In the genomic region with DNA sequence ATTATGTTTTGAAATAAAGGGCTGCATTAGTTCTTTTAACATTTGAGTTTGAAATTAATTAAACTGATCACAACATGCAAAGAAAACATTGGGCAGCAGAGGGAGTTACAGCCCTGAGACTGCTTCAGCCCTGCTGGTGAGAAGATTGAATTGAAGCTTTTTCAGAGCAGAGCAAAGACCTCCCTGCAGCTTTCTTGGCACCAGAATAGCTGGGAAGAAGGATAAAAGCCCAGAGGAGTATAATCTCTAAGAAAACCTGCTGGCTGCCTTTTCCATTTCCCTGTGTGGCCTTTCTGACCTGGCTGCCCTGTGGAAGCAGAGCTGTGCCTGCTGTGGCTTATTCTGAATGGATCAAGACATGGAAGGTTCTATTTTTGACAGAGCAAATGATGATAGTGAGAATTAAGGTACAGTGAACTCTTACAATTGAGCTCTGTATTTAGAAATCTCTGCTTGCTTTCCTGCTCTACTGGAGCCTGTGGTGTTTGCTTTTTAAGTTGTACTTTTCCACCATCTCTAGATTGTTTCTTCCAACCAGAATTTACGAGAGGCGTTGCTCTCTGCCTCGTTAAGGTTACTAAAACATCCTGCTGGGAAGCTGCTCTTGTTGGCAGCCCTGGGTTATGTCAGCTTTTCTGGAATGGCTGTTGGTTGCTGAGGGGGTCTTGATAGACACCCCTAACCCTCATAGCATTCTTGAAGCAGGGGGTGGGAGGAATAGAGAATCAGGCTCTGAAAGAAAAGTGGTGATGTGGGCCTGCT, we compare ENCODE assay signal across 8 cellular contexts. TPM values are rescaled to one million over a fixed set of nuclear protein-coding genes. Genes with fewer than 3 reads are reported as not detected.
DNase-seq lines count a peak whose midpoint lies in the region; ATAC-seq, FAIRE-seq and TF ChIP-seq lines count a peak whose summit lies in the region.

No MANE protein-coding gene starts in this region.

- no peaks in the 10 kb centered on the region for H3K9me3 ChIP-seq in K562 (replicated peaks; ENCODE audit: control insufficient read depth, insufficient read depth, low read depth, low read length)
- H3K9me3 ChIP-seq in gastrocnemius medialis: no peaks in the 10 kb centered on the region

- no peak overlapping the region for H3K4me2 ChIP-seq in K562 (ENCODE audit: insufficient read depth, low read length)

- H4K20me1 ChIP-seq in K562 (replicated peaks; ENCODE audit: control insufficient read depth, insufficient read depth, low read length): no peaks in the 10 kb centered on the region

- DNase-seq in Caki2 (ENCODE audit: low read depth) (peak; percentile 47), HEK293T (ENCODE audit: extremely low spot score) (peak; percentile 81), NCI-H82 (lab: John Stamatoyannopoulos, UW) (peak; percentile 87), K562 (ENCODE audit: extremely low read depth in 1 of 4, low spot score in 3 of 4) (peak; percentile 56 to 71 (median 68)), hypothalamus (lab: John Stamatoyannopoulos, UW) (peak in 29 of 51 donors; percentile 4 to 79 (median 42)), gastrocnemius medialis (no peak)

- POLR2A ChIA-PET in HEK293T (lab: Yijun Ruan, JAX) (interaction anchor here (0.6 to 1.2 kb wide), 2 partner anchors 171 to 207 kb away, joined by 3 read pairs; no protein-coding TSS in a partner anchor), K562 (lab: Yijun Ruan, JAX) (interaction anchor here (0.8 to 1.8 kb wide), 5 partner anchors 9 to 375 kb away, joined by 3 to 5 read pairs (median 4); no protein-coding TSS in a partner anchor)

- H3K27me3 ChIP-seq in K562 (ENCODE audit: control insufficient read depth in 2 of 2, insufficient read depth in 2 of 2, low read length in 2 of 2): no peaks in the 10 kb centered on the region
- H3K27me3 ChIP-seq in gastrocnemius medialis: no peaks in the 10 kb centered on the region

- H3K4me3 ChIP-seq in K562: no peak overlapping the region
- H3K4me3 ChIP-seq in gastrocnemius medialis: no peak overlapping the region

- no peak overlapping the region for H2AFZ ChIP-seq in K562 (ENCODE audit: low read depth, low read length)

- no peak for TF ChIP-seq EP300 in K562 (IDR thresholded peaks at IDR 0.05; ENCODE audit: low read length)

- WGBS in K562 (ENCODE audit: insufficient coverage, low coverage, missing lambda C conversion rate): 91% methylated on average over 3 of the region's 3 CpGs

- TF ChIP-seq CTCF in K562 (IDR thresholded peaks at IDR 0.05 in 2 of 3, conservative IDR thresholded peaks at IDR 0.05 in 1 of 3; ENCODE audit: insufficient read depth in 2 of 3, low read depth in 1 of 3, low read length in 3 of 3): peak; percentile 88 to 99 (median 99)
- peak; percentile 68 to 72 (median 69) for TF ChIP-seq CTCF in gastrocnemius medialis (IDR thresholded peaks at IDR 0.05 in 4 of 5, conservative IDR thresholded peaks at IDR 0.05 in 1 of 5)

- no peaks in the 10 kb centered on the region for H3K9me1 ChIP-seq in K562 (ENCODE audit: control insufficient read depth, insufficient read depth, low read length)

- TF ChIP-seq RAD21 in K562 (CRISPR knock-in tag; conservative IDR thresholded peaks at IDR 0.05 in 1 of 2, IDR thresholded peaks at IDR 0.05 in 1 of 2): peak; percentile 95 to 97

- H3K27ac ChIP-seq in K562 (ENCODE audit: extremely low read depth, low read depth, low read length) (no peak overlapping the region), gastrocnemius medialis (peak overlapping the region in 1 of 4 donors; percentile 6)

- in situ Hi-C loops in Caki2 (cut with HindIII; ENCODE audit: low pct_unique_long_range_greater_than_20kb, low sequenced_read_pairs): loop anchor here (25.0 kb wide), 1 partner anchor 266 kb away; no protein-coding TSS in a partner anchor
- in situ Hi-C loops in K562 (cut with MboI): no loop called here
- in situ Hi-C loops in gastrocnemius medialis (cut with MboI; ENCODE audit: low sequenced_read_pairs in 4 of 4): loop anchor here in 3 of 4 donors (5.0 to 25.0 kb wide), 4 partner anchors 256 to 641 kb away; partner anchors contain the start of genes MDM4 (in 1 of the 3) and PLEKHA6 (in 1 of the 3)

- no peaks in the 10 kb centered on the region for H3K4me1 ChIP-seq in K562 (replicated peaks in 1 of 2; ENCODE audit: control insufficient read depth in 2 of 2, insufficient read depth in 2 of 2, low read length in 2 of 2)
- peaks cover 4 to 11% of the 10 kb centered on the region in 2 donors for H3K4me1 ChIP-seq in gastrocnemius medialis

- intact Hi-C loops in K562 (cut with micrococcal nuclease): loop anchor here (1.0 to 10.0 kb wide), 2 partner anchors 124 to 258 kb away; no protein-coding TSS in a partner anchor
- intact Hi-C loops in gastrocnemius medialis (cut with DNase I; ENCODE audit: low total_unique reads): no loop called here

- H3K36me3 ChIP-seq in K562 (ENCODE audit: control insufficient read depth, insufficient read depth, low read length) (peaks cover 62% of the 10 kb centered on the region), gastrocnemius medialis (peaks cover 0 to 32% of the 10 kb centered on the region in 2 donors)

- FAIRE-seq in K562 (lab: Jason Lieb, UNC): peak; percentile 81

- no peaks in the 10 kb centered on the region for H3K79me2 ChIP-seq in K562 (ENCODE audit: control insufficient read depth, insufficient read depth, low read length)

- BruUV-seq in K562 (replicated peaks; lab: Mats Ljungman, UMichigan): no TSS peak

- ATAC-seq in K562 (peak; percentile 91), gastrocnemius medialis (peak; percentile 72 to 78), HG03460 (IDR thresholded peaks at IDR 0.05; ENCODE audit: unreplicated experiment) (no peak), HG02852 (IDR thresholded peaks at IDR 0.05; ENCODE audit: unreplicated experiment) (no peak)

- CTCF ChIA-PET in HEK293T (lab: Yijun Ruan, JAX): interaction anchor here (0.8 to 4.4 kb wide), 2 partner anchors 13 to 257 kb away, joined by 4 to 27 read pairs; no protein-coding TSS in a partner anchor
- CTCF ChIA-PET in K562 (lab: Yijun Ruan, JAX; ENCODE audit: low intra/inter-chr PET ratio): interaction anchor here (0.6 to 2.3 kb wide), 3 partner anchors 252 to 991 kb away, joined by 3 to 35 read pairs (median 5); no protein-coding TSS in a partner anchor

- no peak overlapping the region for H3K9ac ChIP-seq in K562 (ENCODE audit: insufficient read depth in 1 of 2, low read depth in 2 of 2, low read length in 2 of 2)

- TF ChIP-seq POLR2A in K562 (conservative IDR thresholded peaks at IDR 0.05) (0 out of 2 replicates have a peak, but pooled peaks have one; percentile 37), gastrocnemius medialis (IDR thresholded peaks at IDR 0.05) (no peak)

TF ChIP-seq in HEK293T, 16 proteins besides CTCF, POLR2A, EP300 and RAD21:
- no peak for TF ChIP-seq ELF4 (IDR thresholded peaks at IDR 0.05)
- no peak for TF ChIP-seq FOXK2 (IDR thresholded peaks at IDR 0.05)
- TF ChIP-seq ARNT (IDR thresholded peaks at IDR 0.05): no peak

TF ChIP-seq in K562, 482 proteins besides CTCF, POLR2A, EP300 and RAD21 (continues in another document):
- TF ChIP-seq E2F4 (CRISPR knock-in tag; IDR thresholded peaks at IDR 0.05; ENCODE audit: low read depth) (no peak), ZNF785 (CRISPR knock-in tag; IDR thresholded peaks at IDR 0.05) (no peak), NCOR1 (IDR thresholded peaks at IDR 0.05) (0 out of 2 replicates have a peak, but pooled peaks have one; percentile 14), SMARCA5 (IDR thresholded peaks at IDR 0.05) (no peak), MEF2D (tag; conservative IDR thresholded peaks at IDR 0.05; ENCODE audit: low read depth) (no peak)

RNA-seq across cellular contexts. Expression of gene SNRPE, which starts 9.9 kb away (rescaled TPM):
- 165 and 171 TPM in 2 replicates for total RNA-seq in Caki2 (2014; rRNA removed; shearing (Covaris generic); ENCODE audit: low replicate concordance)
- 54.1 and 65.9 TPM in 2 replicates for total RNA-seq in K562 (2011; cell fraction: chromatin; rRNA removed; ENCODE audit: low replicate concordance)
- 63.4 and 64.6 TPM in 2 replicates for total RNA-seq in K562 (2011; cell fraction: nucleolus; rRNA removed)
- 96.9 and 119 TPM in 2 replicates for total RNA-seq in K562 (2011; cell fraction: nucleoplasm; rRNA removed)
- total RNA-seq in K562 (2014; rRNA removed) (158 and 216 TPM in 2 replicates), K562 (2014; rRNA removed; fragmentation: Illumina TruSeq; extraction: Trizol) (595 and 636 TPM in 2 replicates), K562 (2015; rRNA removed; fragmentation: Illumina TruSeq; extraction: Trizol) (301 and 351 TPM in 2 replicates), K562 (2021) (442 and 541 TPM in 2 replicates), gastrocnemius medialis (10 to 100 TPM; 23.7 to 39.1 (median 30.5) TPM)
- polyA plus RNA-seq in K562 (2011; rRNA removed) (431 and 603 TPM in 2 replicates), K562 (2014; fragmentation: Illumina TruSeq; extraction: Trizol) (376 and 415 TPM in 2 replicates), K562 (2014; fragmentation: Nextera tagmentation; extraction: Ambion mirVana) (1,000 to 10,000 TPM; 1,614 to 1,893 TPM), K562 (2014; rRNA removed) (381 and 487 TPM in 2 replicates)
- polyA plus RNA-seq in K562 (2011; cell fraction: cytosol; rRNA removed): 231 and 551 TPM in 2 replicates
- 88.3 and 172 TPM in 2 replicates for polyA plus RNA-seq in K562 (2011; cell fraction: nucleus; rRNA removed)
- polyA plus RNA-seq in K562 (2012): 351 and 945 TPM in 2 replicates
- polyA minus RNA-seq in K562 (2011; rRNA and poly(A)+ RNA removed): 394 and 412 TPM in 2 replicates
- 40.2 and 54.7 TPM in 2 replicates for polyA minus RNA-seq in K562 (2011; cell fraction: cytosol; rRNA and poly(A)+ RNA removed)
- polyA minus RNA-seq in K562 (2011; cell fraction: nucleus; rRNA and poly(A)+ RNA removed): 31.1 and 54.2 TPM in 2 replicates

Comparison
In these comparisons a context has a peak if more than half of its experiments do, and no peak if none do; other contexts are left out.
1. DNase-seq: peak in Caki2 (single experiment), HEK293T (single experiment), NCI-H82 (single experiment), K562 (4 of 4) and hypothalamus (29 of 51); none in gastrocnemius medialis (0 of 2).
2. ATAC-seq: peak in K562 (single experiment) and gastrocnemius medialis (2 of 2); none in HG03460 (single experiment) and HG02852 (single experiment).